1 cellular context compared by ENCODE assay signal in genomic region chr17:45427181-45427835, GRCh38.
A peak's percentile ranks its signal among the peaks of the same experiment; 100 is the strongest.
TF ChIP-seq lines count a peak whose summit lies in the region.

No MANE protein-coding gene starts in this region.

TF ChIP-seq in HepG2, 621 proteins besides CTCF, POLR2A, EP300 and RAD21:
- TF ChIP-seq, protein P1, sequence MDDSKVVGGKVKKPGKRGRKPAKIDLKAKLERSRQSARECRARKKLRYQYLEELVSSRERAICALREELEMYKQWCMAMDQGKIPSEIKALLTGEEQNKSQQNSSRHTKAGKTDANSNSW (CRISPR knock-in tag; IDR thresholded peaks at IDR 0.05; ENCODE audit: borderline replicate concordance) = no peak
- 0 out of 2 replicates have a peak, but pooled peaks have one; percentile 27 for TF ChIP-seq MXD1 (CRISPR knock-in tag; IDR thresholded peaks at IDR 0.05)
- 0 out of 2 replicates have a peak, but pooled peaks have one; percentile 28 for TF ChIP-seq SRY (CRISPR knock-in tag; IDR thresholded peaks at IDR 0.05)
- 0 out of 2 replicates have a peak, but pooled peaks have one; percentile 18 for TF ChIP-seq ZNF317 (CRISPR knock-in tag; IDR thresholded peaks at IDR 0.05)
- no peak for TF ChIP-seq ZNF407 (CRISPR knock-in tag; IDR thresholded peaks at IDR 0.05; ENCODE audit: not compliant biosample characterization)
- no peak for TF ChIP-seq ZNF761 (CRISPR knock-in tag; conservative IDR thresholded peaks at IDR 0.05)
- no peak for TF ChIP-seq E2F5 (CRISPR knock-in tag; conservative IDR thresholded peaks at IDR 0.05)
- TF ChIP-seq MAX (IDR thresholded peaks at IDR 0.05) = no peak
- TF ChIP-seq TERF1 (CRISPR knock-in tag; IDR thresholded peaks at IDR 0.05) = no peak
- 0 out of 2 replicates have a peak, but pooled peaks have one; percentile 7 for TF ChIP-seq MAZ (IDR thresholded peaks at IDR 0.05; ENCODE audit: borderline replicate concordance, low read depth, low read length)
- TF ChIP-seq MAZ (CRISPR knock-in tag; IDR thresholded peaks at IDR 0.05; ENCODE audit: low read depth) = no peak
- TF ChIP-seq ZNF333 (CRISPR knock-in tag; IDR thresholded peaks at IDR 0.05; ENCODE audit: borderline replicate concordance) = peak; percentile 33; the same call in 1 of the 2 replicates
- TF ChIP-seq ZNF17 (CRISPR knock-in tag; IDR thresholded peaks at IDR 0.05) = no peak
